ENCODE assay signal across 35 cellular contexts in the genomic region with DNA sequence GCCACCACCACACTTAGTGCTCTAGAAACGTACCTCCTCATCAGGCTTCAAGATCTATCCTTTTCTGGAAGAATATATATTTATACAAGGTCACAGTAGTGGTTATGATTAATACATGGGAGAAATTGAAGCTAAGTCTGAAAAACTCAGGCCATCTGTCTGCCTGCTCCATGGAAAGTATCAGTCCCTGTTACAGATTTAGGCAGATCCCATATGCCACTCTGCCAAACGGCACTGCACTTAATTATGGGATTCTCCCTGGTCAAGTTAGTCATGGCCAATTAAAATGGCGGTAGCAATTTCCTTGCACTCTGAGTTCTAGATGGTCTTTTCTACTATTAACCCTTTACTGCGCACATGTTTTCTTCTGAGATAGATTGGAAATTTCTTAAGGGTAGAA.
"Had no signal": no experiment of that assay in that cellular context is flagged by ENCODE, and none has a peak within 500 bp of the region (broad histone marks: within the 10 kb centered on the region; RNA-seq: fewer than 3 reads in every experiment).

No MANE protein-coding gene starts in this region.

- DNase-seq: activated B cell treated with CpG ODN at 0.5 μM for 24 hours; activated CD4-positive, alpha-beta T cell treated with anti-CD3 and anti-CD28 coated beads for 4 hours; activated CD4-positive, alpha-beta T cell treated with anti-CD3 and anti-CD28 coated beads, Interleukin-2, amount 50 U/mL, for 1 hour; activated CD4-positive, CD25-positive, alpha-beta regulatory T cell treated with anti-CD3 and anti-CD28 coated beads, Interleukin-2, amount 50 U/mL, for 72 hours; activated CD8-positive, alpha-beta T cell treated with anti-CD3 and anti-CD28 coated beads for 36 hours; activated effector memory CD4-positive, alpha-beta T cell treated with anti-CD3 and anti-CD28 coated beads, Interleukin-2, amount 50 U/mL, for 16 hours; activated naive CD4-positive, alpha-beta T cell; activated naive CD4-positive, alpha-beta T cell treated with anti-CD3 and anti-CD28 coated beads, Interleukin-2, amount 50 U/mL, for 16 hours; activated naive CD8-positive, alpha-beta T cell treated with anti-CD3 and anti-CD28 coated beads for 36 hours; activated T-cell treated with anti-CD3 and anti-CD28 coated beads, Interleukin-2, amount 50 U/mL, for 1 hour; activated T-cell treated with anti-CD3 and anti-CD28 coated beads, Interleukin-2, amount 50 U/mL, for 72 hours; amniotic stem cell; aorta; brain microvascular endothelial cell; central memory CD4-positive, alpha-beta T cell; Karpas-422; KBM-7; MM.1S; MV-4-11; NCI-H1092; NCI-H1436 treated with DMSO at 0.1 percent for 48 hours; NCI-H187 treated with DMSO at 0.1 percent for 48 hours; NCI-H2081; NCI-H345; NCI-H526 treated with DMSO at 0.1 percent for 48 hours; NK-92 treated with Interleukin-12 subunit alpha and Interleukin-12 subunit beta, amount 100 ng/mL, for 24 hours; PC-3; Peyer's patch; SIG-M5; SW 1271; T-helper 1 cell; T-helper 2 cell; T-helper 9 cell had no signal

- ATAC-seq: activated CD8-positive, alpha-beta T cell treated with anti-CD3 and anti-CD28 coated beads for 36 hours; activated T-cell treated with anti-CD3 and anti-CD28 coated beads, Interleukin-2, amount 50 U/mL, for 72 hours; activated T-helper 17 cell treated with anti-CD3 and anti-CD28 coated beads, Interleukin-2, amount 50 U/mL, for 72 hours; PC-3; Right ventricle myocardium inferior had no signal
